Comparison of ENCODE assay signal across 1 cellular context in genomic region chr9:78397045-78397843, GRCh38.
TF ChIP-seq lines count a peak whose summit lies in the region.

No MANE protein-coding gene starts in this region.

TF ChIP-seq in GM23338, 12 proteins besides CTCF, POLR2A, EP300 and RAD21 (continued from another document):
- no peak for TF ChIP-seq REST (IDR thresholded peaks at IDR 0.05; ENCODE audit: unreplicated experiment)
